Comparison of ENCODE assay signal across 6 cellular contexts in genomic region chr10:71158251-71158650, GRCh38.
"Had no signal": no experiment of that assay in that cellular context is flagged by ENCODE, and none has a peak within 500 bp of the region (broad histone marks: within the 10 kb centered on the region; RNA-seq: fewer than 3 reads in every experiment).

No MANE protein-coding gene starts in this region.

- H3K27me3 Mint-ChIP-seq: IgD-negative memory B cell had no signal

- H3K27ac Mint-ChIP-seq: GM23338, H9, IgD-negative memory B cell had no signal

- H3K4me1 Mint-ChIP-seq: GM23338 had no signal

- H3K36me3 Mint-ChIP-seq: IgD-negative memory B cell had no signal

- H3K9me3 Mint-ChIP-seq: GM23338, H9, IgD-negative memory B cell had no signal

- ATAC-seq: GM23338, HepG2 had no signal

- H3K4me3 Mint-ChIP-seq: GM23338, H9, IgD-negative memory B cell had no signal

- DNase-seq: H9, HCEC 1CT, KBM-7 had no signal
